In the genomic region with DNA sequence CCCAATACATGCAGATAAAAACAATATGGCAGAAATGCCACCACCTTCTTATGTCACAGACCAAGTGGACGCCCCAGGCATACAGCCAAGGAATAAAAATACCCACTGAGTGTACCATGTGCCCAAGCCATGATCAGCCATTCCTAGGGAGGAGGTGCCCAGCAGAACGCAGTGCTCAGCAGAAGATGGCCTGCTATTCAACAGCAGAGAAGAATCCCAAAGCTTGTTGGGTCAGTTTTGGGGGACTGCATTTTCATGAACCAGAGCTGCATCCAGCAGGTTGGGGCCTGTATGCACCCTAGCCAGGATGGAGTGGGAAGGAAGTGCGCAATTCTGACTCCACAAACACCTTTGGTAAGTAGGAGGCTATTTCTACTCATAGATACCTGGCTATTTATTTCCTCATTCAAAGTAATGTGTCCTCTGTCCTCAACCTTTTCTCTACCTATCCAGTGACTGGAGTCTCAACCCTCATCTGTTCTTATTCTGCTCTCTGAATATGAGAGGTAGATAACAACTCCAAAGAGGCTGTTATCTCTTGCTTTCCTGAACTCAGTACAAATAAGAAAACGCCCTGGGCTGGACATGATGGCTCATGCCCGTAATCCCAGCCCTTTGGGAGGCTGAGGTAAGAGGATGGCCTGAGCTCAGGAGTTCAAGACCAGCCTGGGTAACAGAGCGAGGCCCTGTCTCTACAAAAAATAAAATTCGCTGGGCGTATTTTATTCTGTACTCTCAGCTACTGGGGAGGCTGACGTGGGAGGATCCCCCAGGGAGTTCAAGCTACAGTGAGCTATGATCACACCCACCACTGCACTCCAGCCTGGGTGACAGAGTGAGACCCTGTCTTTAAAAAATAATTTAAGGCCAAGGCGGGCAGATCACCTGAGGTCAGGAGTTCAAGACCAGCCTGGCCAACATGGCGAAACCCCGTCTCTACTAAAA, we compare ENCODE assay signal across 8 cellular contexts. TPM values are rescaled to one million over a fixed set of nuclear protein-coding genes. Genes with fewer than 3 reads are reported as not detected.
DNase-seq lines count a peak whose midpoint lies in the region; ATAC-seq and TF ChIP-seq lines count a peak whose summit lies in the region.

No MANE protein-coding gene starts in this region.

- H3K4me1 ChIP-seq in gastrocnemius medialis = peaks cover 44 to 47% of the 10 kb centered on the region in 2 donors

- in situ Hi-C loops in gastrocnemius medialis (cut with MboI; ENCODE audit: low sequenced_read_pairs in 4 of 4) = no loop called here

- no peaks in the 10 kb centered on the region for H3K27me3 ChIP-seq in gastrocnemius medialis

- no peaks in the 10 kb centered on the region for H3K9me3 ChIP-seq in gastrocnemius medialis

- peak; percentile 15 for DNase-seq in Daoy (ENCODE audit: low read depth)
- peak; percentile 44 for DNase-seq in RWPE1 (ENCODE audit: low spot score)
- peak; percentile 27 for DNase-seq in germinal center (ENCODE audit: low spot score)
- peak; percentile 63 to 85 for DNase-seq in gastrocnemius medialis
- DNase-seq in HT-29 (ENCODE audit: low spot score) = no peak
- no peak for DNase-seq in SHP77 treated with DMSO at 0.1 percent for 48 hours (lab: John Stamatoyannopoulos, UW)
- no peak for DNase-seq in GM10266 (ENCODE audit: extremely low spot score)
- DNase-seq in NCI-H1694 treated with DMSO at 0.1 percent for 48 hours (lab: John Stamatoyannopoulos, UW) = no peak

- POLR2A ChIA-PET in RWPE1 (lab: Yijun Ruan, JAX; ENCODE audit: low non-redundant PET) = interaction anchor here (0.6 kb wide), 1 partner anchor 156 kb away, joined by 3 read pairs; no protein-coding TSS in a partner anchor

- peak; percentile 73 to 75 for TF ChIP-seq POLR2A in gastrocnemius medialis (IDR thresholded peaks at IDR 0.05)

- H3K4me3 ChIP-seq in gastrocnemius medialis = peak overlapping the region in 2 of 4 donors; percentile 2 to 20

- H3K27ac ChIP-seq in RWPE1 = peak overlapping the region; percentile 97
- H3K27ac ChIP-seq in gastrocnemius medialis = peak overlapping the region; percentile 85 to 98 (median 93)

- no peaks in the 10 kb centered on the region for H3K36me3 ChIP-seq in gastrocnemius medialis

- intact Hi-C loops in gastrocnemius medialis (cut with DNase I; ENCODE audit: low total_unique reads) = loop anchor here (5.0 kb wide), 1 partner anchor 64 kb away; a partner anchor contains a TSS

- ATAC-seq in gastrocnemius medialis = peak; percentile 65 to 71

- CTCF ChIA-PET in RWPE1 (lab: Yijun Ruan, JAX) = interaction anchor here (0.6 kb wide), 1 partner anchor 57 kb away, joined by 4 read pairs; no protein-coding TSS in a partner anchor

- no peak for TF ChIP-seq CTCF in RWPE1 (conservative IDR thresholded peaks at IDR 0.05; ENCODE audit: low read depth)
- no peak for TF ChIP-seq CTCF in gastrocnemius medialis (IDR thresholded peaks at IDR 0.05 in 4 of 5, conservative IDR thresholded peaks at IDR 0.05 in 1 of 5)
- no peak for TF ChIP-seq CTCF in GM10266 (IDR thresholded peaks at IDR 0.05; ENCODE audit: control insufficient read depth, insufficient read depth, low read depth, missing control alignments)

RNA-seq across cellular contexts. Expression of a gene that starts 2.5 kb away (rescaled TPM):
- total RNA-seq in Daoy (2014; rRNA removed; shearing (Covaris generic)) = 31.0 and 31.2 TPM in 2 replicates
- total RNA-seq in gastrocnemius medialis = 100 to 1,000 TPM in 3 of 4 donors, 10 to 100 TPM in 1; 86.7 to 170 (median 144) TPM
- total RNA-seq in HT-29 (2014; rRNA removed; shearing (Covaris generic)) = 26.6 and 29.4 TPM in 2 replicates

RNA-seq across cellular contexts. Expression of a gene that starts 54.4 kb away (rescaled TPM):
- total RNA-seq in Daoy (2014; rRNA removed; shearing (Covaris generic)) = 0.39 and 0.40 TPM in 2 replicates
- total RNA-seq in gastrocnemius medialis = 10 to 100 TPM in 3 of 4 donors, 1 to 10 TPM in 1; 7.8 to 17.2 (median 13.8) TPM
- 0.23 TPM in 1 of 2 replicates, not detected in the other for total RNA-seq in HT-29 (2014; rRNA removed; shearing (Covaris generic))

Comparison
In these comparisons a context has a peak if more than half of its experiments do, and no peak if none do; other contexts are left out.
1. DNase-seq: peak in Daoy (single experiment), RWPE1 (single experiment), germinal center (single experiment) and gastrocnemius medialis (2 of 2); none in HT-29 (single experiment), SHP77 treated with DMSO at 0.1 percent for 48 hours (single experiment), GM10266 (single experiment) and NCI-H1694 treated with DMSO at 0.1 percent for 48 hours (single experiment).